Comparison of ENCODE assay signal across 9 cellular contexts in genomic region chr1:13892671-13893325, GRCh38.
DNase-seq lines count a peak whose midpoint lies in the region; FAIRE-seq and TF ChIP-seq lines count a peak whose summit lies in the region.
"Had no signal": no experiment of that assay in that cellular context is flagged by ENCODE, and none has a peak within 500 bp of the region (broad histone marks: within the 10 kb centered on the region; RNA-seq: fewer than 3 reads in every experiment).

No MANE protein-coding gene starts in this region.

- DNase-seq in esophagus squamous epithelium (lab: John Stamatoyannopoulos, UW) (no peak), NOMO-1 treated with DMSO at 0.1 percent for 48 hours (lab: John Stamatoyannopoulos, UW; ENCODE audit: unreplicated experiment) (no peak), RCC 7860 (ENCODE audit: low spot score) (no peak), dermis blood vessel endothelial cell (no peak)
- DNase-seq in effector CD4-positive, alpha-beta T cell, result no peak
- DNase-seq: NCI-H187 treated with DMSO at 0.1 percent for 48 hours had no signal

- H2AFZ ChIP-seq in ACC112 (ENCODE audit: low read length, unreplicated experiment), result peak overlapping the region; percentile 41

- H3K27ac ChIP-seq in ACC112 (ENCODE audit: low read depth, low read length), result no peak overlapping the region
- no peak overlapping the region for H3K27ac ChIP-seq in HUES64 (ENCODE audit: low read depth, low read length)
- H3K27ac ChIP-seq in esophagus squamous epithelium, result no peak overlapping the region

- H3K79me2 ChIP-seq in ACC112 (ENCODE audit: control insufficient read depth, insufficient read depth, low read length, unreplicated experiment), result no peaks in the 10 kb centered on the region

- H3K4me3 Mint-ChIP-seq in nephron, result peak overlapping the region; percentile 68 to 77 (median 69)

- TF ChIP-seq POLR2A in esophagus squamous epithelium (IDR thresholded peaks at IDR 0.05), result no peak

- H3K36me3 ChIP-seq in ACC112 (ENCODE audit: insufficient read depth, low read length) (no peaks in the 10 kb centered on the region), HUES64 (ENCODE audit: insufficient read depth, low read length) (no peaks in the 10 kb centered on the region), esophagus squamous epithelium (no peaks in the 10 kb centered on the region)

- no peak overlapping the region for H3K27ac Mint-ChIP-seq in nephron

- H3K9ac ChIP-seq in HUES64 (ENCODE audit: low read depth, low read length), result peak overlapping the region; percentile 41; the same call in 1 of the 2 replicates

- H3K9me3 ChIP-seq in HUES64 (ENCODE audit: insufficient read depth, low read depth, low read length) (peaks cover 2% of the 10 kb centered on the region; the same call in 1 of the 2 replicates), esophagus squamous epithelium (no peaks in the 10 kb centered on the region)

- H3K27me3 Mint-ChIP-seq in nephron (ENCODE audit: low read depth), result peaks cover 34% of the 10 kb centered on the region

- intact Hi-C loops in esophagus squamous epithelium (cut with DNase I), result no loop called here

- TF ChIP-seq CTCF in esophagus squamous epithelium (IDR thresholded peaks at IDR 0.05), result no peak
- no peak for TF ChIP-seq CTCF in nephron (IDR thresholded peaks at IDR 0.05; ENCODE audit: unreplicated experiment in 3 of 3)

- peaks cover 10% of the 10 kb centered on the region for H3K4me1 Mint-ChIP-seq in nephron

- peaks cover 3% of the 10 kb centered on the region for H3K9me3 Mint-ChIP-seq in nephron

- H3K4me3 ChIP-seq in ACC112 (ENCODE audit: low read depth, low read length), result peak overlapping the region; percentile 84
- H3K4me3 ChIP-seq in HUES64 (ENCODE audit: low read length), result peak overlapping the region; percentile 70
- peak overlapping the region; percentile 11 to 62 (median 38) for H3K4me3 ChIP-seq in esophagus squamous epithelium

- H3K4me1 ChIP-seq in ACC112 (ENCODE audit: control insufficient read depth, insufficient read depth, low read length, unreplicated experiment), result peaks cover 5% of the 10 kb centered on the region
- H3K4me1 ChIP-seq in HUES64 (ENCODE audit: insufficient read depth, low read length), result 0 out of 2 replicates have a peak, but pooled peaks cover 3% of the 10 kb centered on the region
- peaks cover 0 to 14% (median 9%) of the 10 kb centered on the region in 3 donors for H3K4me1 ChIP-seq in esophagus squamous epithelium

- FAIRE-seq in RCC 7860 (lab: Jason Lieb, UNC), result no peak

- H3K27me3 ChIP-seq in ACC112 (ENCODE audit: insufficient read depth, low read length) (no peaks in the 10 kb centered on the region), HUES64 (ENCODE audit: insufficient read depth, low read length) (peaks cover 86% of the 10 kb centered on the region), esophagus squamous epithelium (peaks cover 0 to 97% (median 5%) of the 10 kb centered on the region in 4 donors)

- WGBS in HUES64, result 1% methylated on average over 57 of the region's 57 CpGs
- 0% methylated on average over 3 of the region's 57 CpGs for WGBS in esophagus squamous epithelium, 2 donors

- H3K36me3 Mint-ChIP-seq in nephron (ENCODE audit: low read depth), result no peaks in the 10 kb centered on the region
